Comparison of ENCODE assay signal across 11 cellular contexts in the genomic region with DNA sequence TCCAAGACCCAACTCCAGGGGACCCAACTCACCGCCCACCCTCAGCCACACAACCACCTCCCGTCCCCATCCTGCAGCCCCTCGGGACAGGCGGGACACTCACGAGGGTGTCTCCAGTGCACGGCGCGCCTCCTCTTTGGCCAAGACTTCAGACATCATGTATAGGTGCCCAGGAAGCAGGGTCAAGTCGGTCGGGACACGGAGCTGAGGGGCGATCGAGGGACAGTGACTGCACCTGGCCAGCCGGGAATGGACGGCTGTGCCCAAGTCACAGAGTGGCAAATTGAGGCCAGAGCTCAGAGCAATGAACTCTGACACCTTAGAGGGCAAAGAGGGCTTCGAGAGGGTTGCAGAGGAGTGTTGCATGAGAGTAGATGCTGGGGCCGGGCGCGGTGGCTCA. TPM values are rescaled to one million over a fixed set of nuclear protein-coding genes. Genes with fewer than 3 reads are reported as not detected.
DNase-seq lines count a peak whose midpoint lies in the region; TF ChIP-seq lines count a peak whose summit lies in the region.
"Had no signal": no experiment of that assay in that cellular context is flagged by ENCODE, and none has a peak within 500 bp of the region (broad histone marks: within the 10 kb centered on the region; RNA-seq: fewer than 3 reads in every experiment).

No MANE protein-coding gene starts in this region.

- H3K4me1 ChIP-seq in endodermal cell (ENCODE audit: control insufficient read depth, insufficient read depth, low read length) = no peaks in the 10 kb centered on the region

- no peak for TF ChIP-seq CTCF in endodermal cell (conservative IDR thresholded peaks at IDR 0.05)

- no peak for DNase-seq in activated CD4-positive, alpha-beta memory T cell treated with anti-CD3 and anti-CD28 coated beads, Interleukin-2, amount 10 ng/mL, durations not matched to agents 7 days and 5 days
- DNase-seq in endodermal cell (peak; percentile 53), SIG-M5 treated with dmso at 0.1 percent for 504 hours (lab: John Stamatoyannopoulos, UW; ENCODE audit: unreplicated experiment) (no peak)
- DNase-seq: islet precursor cell, KBM-7, NCI-H446 treated with DMSO at 0.1 percent for 48 hours, transverse colon had no signal

- peaks cover 28% of the 10 kb centered on the region for H3K4me1 Mint-ChIP-seq in activated CD4-positive, alpha-beta memory T cell treated with anti-CD3 and anti-CD28 coated beads, Interleukin-2, amount 10 ng/mL, durations not matched to agents 7 days and 5 days
- peaks cover 5% of the 10 kb centered on the region for H3K4me1 Mint-ChIP-seq in endodermal cell

- no peak overlapping the region for H3K27ac Mint-ChIP-seq in activated CD4-positive, alpha-beta memory T cell treated with anti-CD3 and anti-CD28 coated beads, Interleukin-2, amount 10 ng/mL, durations not matched to agents 7 days and 5 days
- H3K27ac Mint-ChIP-seq in endodermal cell = no peak overlapping the region
- H3K27ac Mint-ChIP-seq: CD8-positive, alpha-beta T cell; GM23338 had no signal

- H3K27ac ChIP-seq in endodermal cell (ENCODE audit: low read depth, low read length) = no peak overlapping the region
- H3K27ac ChIP-seq: cardiac muscle cell, transverse colon had no signal

- POLR2A ChIA-PET in activated CD4-positive, alpha-beta memory T cell treated with anti-CD3 and anti-CD28 coated beads, Interleukin-2, amount 10 ng/mL, durations not matched to agents 7 days and 5 days (lab: Charles Lee) = interaction anchor here (1.3 kb wide), 1 partner anchor 8 kb away, joined by 3 read pairs; no protein-coding TSS in a partner anchor

- no peak overlapping the region for H3K9ac ChIP-seq in endodermal cell (ENCODE audit: extremely low read depth, low read length, poor library complexity, severe bottlenecking)

- H3K36me3 Mint-ChIP-seq in activated CD4-positive, alpha-beta memory T cell treated with anti-CD3 and anti-CD28 coated beads, Interleukin-2, amount 10 ng/mL, durations not matched to agents 7 days and 5 days (ENCODE audit: low read depth) = peaks cover 5% of the 10 kb centered on the region
- peaks cover 7% of the 10 kb centered on the region for H3K36me3 Mint-ChIP-seq in endodermal cell (ENCODE audit: low read depth)
- H3K36me3 Mint-ChIP-seq: CD8-positive, alpha-beta T cell had no signal

- CTCF ChIA-PET in activated CD4-positive, alpha-beta memory T cell treated with anti-CD3 and anti-CD28 coated beads, Interleukin-2, amount 10 ng/mL, durations not matched to agents 7 days and 5 days (lab: Charles Lee) = no interaction called here

- peaks cover 17% of the 10 kb centered on the region for H3K27me3 ChIP-seq in endodermal cell (ENCODE audit: control insufficient read depth, insufficient read depth, low read length, poor library complexity, severe bottlenecking)
- H3K27me3 ChIP-seq: cardiac muscle cell had no signal

- no peaks in the 10 kb centered on the region for H3K36me3 ChIP-seq in endodermal cell (ENCODE audit: control insufficient read depth, insufficient read depth, low read length)
- H3K36me3 ChIP-seq: cardiac muscle cell, transverse colon had no signal

- peak overlapping the region; percentile 27 for H3K4me3 Mint-ChIP-seq in activated CD4-positive, alpha-beta memory T cell treated with anti-CD3 and anti-CD28 coated beads, Interleukin-2, amount 10 ng/mL, durations not matched to agents 7 days and 5 days
- no peak overlapping the region for H3K4me3 Mint-ChIP-seq in endodermal cell

- H3K9me3 ChIP-seq in endodermal cell (ENCODE audit: control insufficient read depth, low read length) = no peaks in the 10 kb centered on the region
- H3K9me3 ChIP-seq: transverse colon had no signal

- peaks cover 9% of the 10 kb centered on the region for H3K27me3 Mint-ChIP-seq in activated CD4-positive, alpha-beta memory T cell treated with anti-CD3 and anti-CD28 coated beads, Interleukin-2, amount 10 ng/mL, durations not matched to agents 7 days and 5 days
- peaks cover 7% of the 10 kb centered on the region for H3K27me3 Mint-ChIP-seq in endodermal cell (ENCODE audit: insufficient read depth)

- H3K9me3 Mint-ChIP-seq in activated CD4-positive, alpha-beta memory T cell treated with anti-CD3 and anti-CD28 coated beads, Interleukin-2, amount 10 ng/mL, durations not matched to agents 7 days and 5 days = no peaks in the 10 kb centered on the region
- H3K9me3 Mint-ChIP-seq in endodermal cell = peaks cover 2% of the 10 kb centered on the region
- H3K9me3 Mint-ChIP-seq: CD8-positive, alpha-beta T cell; GM23338 had no signal

- 94 to 95% methylated on average over 14 to 19 of the region's 19 CpGs for WGBS in endodermal cell (ENCODE audit: insufficient coverage in 1 of 2, insufficient read length in 1 of 2), 2 experiments

- no peak overlapping the region for H3K4me3 ChIP-seq in endodermal cell (ENCODE audit: low read length)
- H3K4me3 ChIP-seq: transverse colon had no signal

RNA-seq across cellular contexts. Expression of a gene that starts 8.8 kb away (rescaled TPM):
- total RNA-seq in activated CD4-positive, alpha-beta memory T cell treated with anti-CD3 and anti-CD28 coated beads, Interleukin-2, amount 10 ng/mL, durations not matched to agents 7 days and 5 days = 1 to 10 TPM; 8.3 to 8.6 TPM
- 10 to 100 TPM; 12.7 to 13.3 TPM for total RNA-seq in endodermal cell
- polyA plus RNA-seq in endodermal cell (2013, experiment 1 of 2) = 10.3 TPM
- 9.6 TPM for polyA plus RNA-seq in endodermal cell (2013, experiment 2 of 2)

RNA-seq across cellular contexts. Expression of a gene that starts 13.5 kb away (rescaled TPM):
- 10 to 100 TPM; 19.1 to 20.4 TPM for total RNA-seq in activated CD4-positive, alpha-beta memory T cell treated with anti-CD3 and anti-CD28 coated beads, Interleukin-2, amount 10 ng/mL, durations not matched to agents 7 days and 5 days
- total RNA-seq in endodermal cell = 10 to 100 TPM; 51.5 to 55.9 TPM
- polyA plus RNA-seq in endodermal cell (2013, experiment 1 of 2) = 32.8 TPM
- polyA plus RNA-seq in endodermal cell (2013, experiment 2 of 2) = 30.6 TPM

RNA-seq across cellular contexts. Expression of a gene that starts 25.5 kb away (rescaled TPM):
- 1 to 10 TPM; 3.2 to 3.4 TPM for total RNA-seq in activated CD4-positive, alpha-beta memory T cell treated with anti-CD3 and anti-CD28 coated beads, Interleukin-2, amount 10 ng/mL, durations not matched to agents 7 days and 5 days
- total RNA-seq in endodermal cell = 10 to 100 TPM; 33.3 to 37.9 TPM
- 66.1 TPM for polyA plus RNA-seq in endodermal cell (2013, experiment 1 of 2)
- polyA plus RNA-seq in endodermal cell (2013, experiment 2 of 2) = 53.5 TPM
- total RNA-seq: posterior vena cava had no signal

RNA-seq across cellular contexts. Expression of a gene that starts 27.7 kb away (rescaled TPM):
- 1 to 10 TPM; 2.6 to 4.0 TPM for total RNA-seq in activated CD4-positive, alpha-beta memory T cell treated with anti-CD3 and anti-CD28 coated beads, Interleukin-2, amount 10 ng/mL, durations not matched to agents 7 days and 5 days
- under 1 TPM; 0.58 to 0.70 TPM for total RNA-seq in endodermal cell
- 0.93 TPM for polyA plus RNA-seq in endodermal cell (2013, experiment 1 of 2)
- polyA plus RNA-seq in endodermal cell (2013, experiment 2 of 2) = 0.87 TPM

RNA-seq across cellular contexts. Expression of a gene that starts 50.8 kb away (rescaled TPM):
- not detected for total RNA-seq in activated CD4-positive, alpha-beta memory T cell treated with anti-CD3 and anti-CD28 coated beads, Interleukin-2, amount 10 ng/mL, durations not matched to agents 7 days and 5 days
- total RNA-seq in endodermal cell = 1 to 10 TPM; 2.8 to 6.6 TPM
- polyA plus RNA-seq in endodermal cell (2013, experiment 1 of 2) = 10.1 TPM
- polyA plus RNA-seq in endodermal cell (2013, experiment 2 of 2) = 9.9 TPM
- total RNA-seq: posterior vena cava had no signal

Comparison
In these comparisons a context has a peak if more than half of its experiments do, and no peak if none do; other contexts are left out.
1. RNA of a gene that starts 25.5 kb away (total RNA-seq): 33.3 to 37.9 TPM in endodermal cell; 3.2 to 3.4 TPM in activated CD4-positive, alpha-beta memory T cell treated with anti-CD3 and anti-CD28 coated beads, Interleukin-2, amount 10 ng/mL, durations not matched to agents 7 days and 5 days; every median in the first group is over 4 times any median in the second.